Comparison of ENCODE assay signal across 1 cellular context in genomic region chr2:98479959-98480524, GRCh38.
TF ChIP-seq lines count a peak whose summit lies in the region.

No MANE protein-coding gene starts in this region.

TF ChIP-seq in WTC11, 78 proteins besides CTCF, POLR2A, EP300 and RAD21 (continued from another document):
- TF ChIP-seq STAT6 (CRISPR knock-in tag; conservative IDR thresholded peaks at IDR 0.05; ENCODE audit: low read depth), result no peak
- TF ChIP-seq SP1 (CRISPR knock-in tag; conservative IDR thresholded peaks at IDR 0.05), result no peak
- no peak for TF ChIP-seq USF1 (CRISPR knock-in tag; IDR thresholded peaks at IDR 0.05)
